1 cellular context compared by ENCODE assay signal in the genomic region with DNA sequence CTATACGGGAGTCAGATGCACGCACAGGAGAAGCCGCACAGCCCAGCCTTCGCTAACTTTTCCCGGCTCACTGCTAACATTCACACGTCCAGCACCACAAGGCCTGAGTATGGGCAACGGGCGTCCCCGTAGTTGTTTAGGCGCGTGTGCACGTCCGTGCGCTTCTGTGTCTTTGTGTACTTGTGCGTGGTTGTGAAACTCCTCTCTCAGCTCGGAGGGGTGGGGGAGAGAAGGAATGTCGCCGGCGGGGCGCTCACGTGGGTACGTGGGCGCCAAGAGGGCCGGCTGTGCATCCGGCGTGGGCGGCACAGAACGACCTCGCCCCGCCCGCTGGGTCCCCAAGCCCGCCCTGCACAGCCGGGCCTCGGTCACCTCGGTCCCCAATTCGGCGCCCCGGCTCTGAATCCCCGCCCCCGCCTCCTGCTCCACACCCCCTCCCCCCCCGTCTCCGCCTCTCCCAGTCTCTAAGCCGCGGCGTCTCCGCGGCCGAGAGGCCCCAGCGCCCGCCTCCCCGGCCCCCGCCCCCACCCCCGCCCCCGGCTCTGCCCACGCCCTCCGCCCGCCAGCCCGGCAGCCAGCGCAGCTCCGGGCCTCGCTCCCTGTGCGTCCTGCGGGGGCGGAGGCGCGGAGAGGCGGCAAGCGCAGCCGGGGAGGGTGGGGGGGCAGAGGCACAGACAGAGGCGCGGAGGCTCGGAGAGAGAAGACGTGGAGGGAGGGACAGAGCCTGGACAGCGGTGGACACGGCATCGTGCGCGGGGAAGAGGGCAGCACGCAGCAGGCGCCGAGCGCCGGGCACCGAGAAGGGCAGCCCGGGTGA.
TF ChIP-seq lines count a peak whose summit lies in the region.

A gene with protein sequence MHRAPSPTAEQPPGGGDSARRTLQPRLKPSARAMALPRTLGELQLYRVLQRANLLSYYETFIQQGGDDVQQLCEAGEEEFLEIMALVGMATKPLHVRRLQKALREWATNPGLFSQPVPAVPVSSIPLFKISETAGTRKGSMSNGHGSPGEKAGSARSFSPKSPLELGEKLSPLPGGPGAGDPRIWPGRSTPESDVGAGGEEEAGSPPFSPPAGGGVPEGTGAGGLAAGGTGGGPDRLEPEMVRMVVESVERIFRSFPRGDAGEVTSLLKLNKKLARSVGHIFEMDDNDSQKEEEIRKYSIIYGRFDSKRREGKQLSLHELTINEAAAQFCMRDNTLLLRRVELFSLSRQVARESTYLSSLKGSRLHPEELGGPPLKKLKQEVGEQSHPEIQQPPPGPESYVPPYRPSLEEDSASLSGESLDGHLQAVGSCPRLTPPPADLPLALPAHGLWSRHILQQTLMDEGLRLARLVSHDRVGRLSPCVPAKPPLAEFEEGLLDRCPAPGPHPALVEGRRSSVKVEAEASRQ (plus strand): TSS at position 673 of the 817 bp plus-strand sequence. CDS start 158 bp downstream, outside the sequence.

TF ChIP-seq in K562, 482 proteins besides CTCF, POLR2A, EP300 and RAD21 (continued from another document):
- TF ChIP-seq THRA (IDR thresholded peaks at IDR 0.05) (no peak), SIRT6 (IDR thresholded peaks at IDR 0.05; ENCODE audit: low read depth, low read length) (no peak), HIVEP1 (CRISPR knock-in tag; IDR thresholded peaks at IDR 0.05) (no peak), DDX20 (tag; IDR thresholded peaks at IDR 0.05; ENCODE audit: low read depth) (no peak), ELF1 (tag; IDR thresholded peaks at IDR 0.05) (no peak), CTBP1 (IDR thresholded peaks at IDR 0.05; ENCODE audit: borderline replicate concordance) (peak; percentile 70), KAT2B (IDR thresholded peaks at IDR 0.05; ENCODE audit: low read depth, low read length) (no peak), NR4A1 (CRISPR knock-in tag; IDR thresholded peaks at IDR 0.05) (no peak), NR4A1 (tag; IDR thresholded peaks at IDR 0.05) (peak; percentile 67; the same call in 1 of the 2 replicates), PCBP1 (IDR thresholded peaks at IDR 0.05; ENCODE audit: low read depth, low read length, poor library complexity, severe bottlenecking) (no peak), U2AF1 (optimal IDR thresholded peaks at IDR 0.05; ENCODE audit: low read depth, low read length) (no peak), ZBTB9 (CRISPR knock-in tag; IDR thresholded peaks at IDR 0.05) (no peak; the same call in 1 of the 2 replicates), ZBTB33 (CRISPR knock-in tag; IDR thresholded peaks at IDR 0.05) (no peak), NFIX (CRISPR knock-in tag; IDR thresholded peaks at IDR 0.05; ENCODE audit: low read depth) (no peak), MITF (IDR thresholded peaks at IDR 0.05) (peak; percentile 68; the same call in 1 of the 2 replicates), ZNF644 (tag; IDR thresholded peaks at IDR 0.05; ENCODE audit: low read depth) (no peak), MECOM (CRISPR knock-in tag; IDR thresholded peaks at IDR 0.05) (no peak), SRSF1 (IDR thresholded peaks at IDR 0.05; ENCODE audit: low read depth, low read length) (no peak), TRIM24 (IDR thresholded peaks at IDR 0.05) (no peak), HNRNPLL (IDR thresholded peaks at IDR 0.05; ENCODE audit: low read depth, low read length, poor library complexity, severe bottlenecking) (peak; percentile 46), MED1 (CRISPR knock-in tag; IDR thresholded peaks at IDR 0.05; ENCODE audit: borderline replicate concordance) (no peak), ZNF707 (CRISPR knock-in tag; conservative IDR thresholded peaks at IDR 0.05) (no peak), TSHZ1 (CRISPR knock-in tag; IDR thresholded peaks at IDR 0.05) (no peak), NFATC3 (IDR thresholded peaks at IDR 0.05) (no peak), PKNOX1 (IDR thresholded peaks at IDR 0.05) (no peak), TOE1 (IDR thresholded peaks at IDR 0.05; ENCODE audit: borderline replicate concordance) (peak; percentile 31; the same call in 1 of the 2 replicates), TOE1 (CRISPR knock-in tag; IDR thresholded peaks at IDR 0.05; ENCODE audit: borderline replicate concordance, low read depth) (no peak), CBFA2T3 (IDR thresholded peaks at IDR 0.05) (no peak; the same call in 1 of the 2 replicates), ZNF561 (CRISPR knock-in tag; conservative IDR thresholded peaks at IDR 0.05) (no peak), SRF (CRISPR knock-in tag; IDR thresholded peaks at IDR 0.05) (no peak; a peak in 1 of 4 replicates)
- TF ChIP-seq, protein P1, sequence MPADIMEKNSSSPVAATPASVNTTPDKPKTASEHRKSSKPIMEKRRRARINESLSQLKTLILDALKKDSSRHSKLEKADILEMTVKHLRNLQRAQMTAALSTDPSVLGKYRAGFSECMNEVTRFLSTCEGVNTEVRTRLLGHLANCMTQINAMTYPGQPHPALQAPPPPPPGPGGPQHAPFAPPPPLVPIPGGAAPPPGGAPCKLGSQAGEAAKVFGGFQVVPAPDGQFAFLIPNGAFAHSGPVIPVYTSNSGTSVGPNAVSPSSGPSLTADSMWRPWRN (IDR thresholded peaks at IDR 0.05; ENCODE audit: low read depth): no peak
- TF ChIP-seq, protein P2, sequence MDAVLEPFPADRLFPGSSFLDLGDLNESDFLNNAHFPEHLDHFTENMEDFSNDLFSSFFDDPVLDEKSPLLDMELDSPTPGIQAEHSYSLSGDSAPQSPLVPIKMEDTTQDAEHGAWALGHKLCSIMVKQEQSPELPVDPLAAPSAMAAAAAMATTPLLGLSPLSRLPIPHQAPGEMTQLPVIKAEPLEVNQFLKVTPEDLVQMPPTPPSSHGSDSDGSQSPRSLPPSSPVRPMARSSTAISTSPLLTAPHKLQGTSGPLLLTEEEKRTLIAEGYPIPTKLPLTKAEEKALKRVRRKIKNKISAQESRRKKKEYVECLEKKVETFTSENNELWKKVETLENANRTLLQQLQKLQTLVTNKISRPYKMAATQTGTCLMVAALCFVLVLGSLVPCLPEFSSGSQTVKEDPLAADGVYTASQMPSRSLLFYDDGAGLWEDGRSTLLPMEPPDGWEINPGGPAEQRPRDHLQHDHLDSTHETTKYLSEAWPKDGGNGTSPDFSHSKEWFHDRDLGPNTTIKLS (IDR thresholded peaks at IDR 0.05; ENCODE audit: borderline replicate concordance, low read depth): peak; percentile 76; the same call in 1 of the 2 replicates
- TF ChIP-seq, protein P3, sequence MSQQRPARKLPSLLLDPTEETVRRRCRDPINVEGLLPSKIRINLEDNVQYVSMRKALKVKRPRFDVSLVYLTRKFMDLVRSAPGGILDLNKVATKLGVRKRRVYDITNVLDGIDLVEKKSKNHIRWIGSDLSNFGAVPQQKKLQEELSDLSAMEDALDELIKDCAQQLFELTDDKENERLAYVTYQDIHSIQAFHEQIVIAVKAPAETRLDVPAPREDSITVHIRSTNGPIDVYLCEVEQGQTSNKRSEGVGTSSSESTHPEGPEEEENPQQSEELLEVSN (IDR thresholded peaks at IDR 0.05; ENCODE audit: borderline replicate concordance in 1 of 2, extremely low read depth in 1 of 2, insufficient read depth in 1 of 2, insufficient read length in 1 of 2, low read depth in 1 of 2, low read length in 1 of 2, poor library complexity in 1 of 2, severe bottlenecking in 1 of 2): peak; percentile 80 to 86
